ENCODE assay signal across 9 cellular contexts in genomic region chr9:94084314-94084713, GRCh38. TPM values are rescaled to one million over a fixed set of nuclear protein-coding genes. Genes with fewer than 3 reads are reported as not detected.
A peak's percentile ranks its signal among the peaks of the same experiment; 100 is the strongest.
DNase-seq lines count a peak whose midpoint lies in the region; ATAC-seq and TF ChIP-seq lines count a peak whose summit lies in the region.
"Had no signal": no experiment of that assay in that cellular context is flagged by ENCODE, and none has a peak within 500 bp of the region (broad histone marks: within the 10 kb centered on the region; RNA-seq: fewer than 3 reads in every experiment).

TSS of gene PTPDC1 (plus strand) at chr9:94084464. CDS start at chr9:94084531, 67 bp downstream.

- H3K4me3 Mint-ChIP-seq in neural crest cell: peak within 1 kb of the TSS; percentile 75
- no peak within 1 kb of the TSS for H3K4me3 Mint-ChIP-seq in activated CD8-positive, alpha-beta T cell treated with anti-CD3 and anti-CD28 coated beads, Interleukin-2, amount 10 ng/mL, durations not matched to agents 7 days and 5 days
- H3K4me3 Mint-ChIP-seq: dendritic cell treated with granulocyte-macrophage colony-stimulating factor and Interleukin-4, amounts not matched to agents 40 ng/mL and 50 ng/mL, for 4 days had no signal

- H3K36me3 ChIP-seq in fibroblast of lung (ENCODE audit: control insufficient read depth, insufficient read depth, low read length): no peaks in the 10 kb centered on the region

- no peak within 1 kb of the TSS for H3K9ac ChIP-seq in fibroblast of lung (ENCODE audit: insufficient read depth, low read length)

- H3K4me3 ChIP-seq in fibroblast of lung (replicated peaks in 1 of 4; ENCODE audit: control extremely low read depth in 1 of 4, insufficient read depth in 1 of 4, low read depth in 3 of 4, low read length in 4 of 4): peak within 1 kb of the TSS in 1 of 4 experiments; percentile 42

- H4K20me1 ChIP-seq in fibroblast of lung (ENCODE audit: control insufficient read depth, extremely low read depth, insufficient read depth, low read length): no peaks in the 10 kb centered on the region

- no peak within 1 kb of the TSS for H3K4me2 ChIP-seq in fibroblast of lung (ENCODE audit: extremely low read depth, insufficient read depth, low read length)

- POLR2A ChIA-PET in activated CD8-positive, alpha-beta T cell treated with anti-CD3 and anti-CD28 coated beads, Interleukin-2, amount 10 ng/mL, durations not matched to agents 7 days and 5 days (lab: Charles Lee): no interaction called here

- CTCF ChIA-PET in activated CD8-positive, alpha-beta T cell treated with anti-CD3 and anti-CD28 coated beads, Interleukin-2, amount 10 ng/mL, durations not matched to agents 7 days and 5 days (lab: Charles Lee): no interaction called here

- DNase-seq in EH (ENCODE audit: low read depth) (peak; percentile 77), NCI-H226 (peak; percentile 72), fibroblast of lung (ENCODE audit: low read depth in 2 of 2) (peak; percentile 76 to 92), neural crest cell (ENCODE audit: low read depth, low spot score) (peak; percentile 39)
- no peak for DNase-seq in activated CD8-positive, alpha-beta T cell treated with anti-CD3 and anti-CD28 coated beads, Interleukin-2, amount 10 ng/mL, durations not matched to agents 7 days and 5 days
- DNase-seq in effector CD8-positive, alpha-beta T cell (lab: John Stamatoyannopoulos, UW): no peak

- ATAC-seq in GM21390 (IDR thresholded peaks at IDR 0.05; ENCODE audit: unreplicated experiment): no peak
- no peak for ATAC-seq in activated CD8-positive, alpha-beta T cell treated with anti-CD3 and anti-CD28 coated beads, Interleukin-2, amount 10 ng/mL, durations not matched to agents 7 days and 5 days
- no peak for ATAC-seq in GM21423 (IDR thresholded peaks at IDR 0.05; ENCODE audit: unreplicated experiment)

- H3K27ac Mint-ChIP-seq in neural crest cell (ENCODE audit: unreplicated experiment): peak within 1 kb of the TSS; percentile 76
- H3K27ac Mint-ChIP-seq in activated CD8-positive, alpha-beta T cell treated with anti-CD3 and anti-CD28 coated beads, Interleukin-2, amount 10 ng/mL, durations not matched to agents 7 days and 5 days: no peak within 1 kb of the TSS
- H3K27ac Mint-ChIP-seq: dendritic cell treated with granulocyte-macrophage colony-stimulating factor and Interleukin-4, amounts not matched to agents 40 ng/mL and 50 ng/mL, for 4 days had no signal

- H3K79me2 ChIP-seq in fibroblast of lung (ENCODE audit: control insufficient read depth, insufficient read depth, low read length): no peaks in the 10 kb centered on the region

- TF ChIP-seq CTCF in fibroblast of lung (conservative IDR thresholded peaks at IDR 0.05 in 1 of 2, IDR thresholded peaks at IDR 0.05 in 1 of 2; ENCODE audit: low read depth in 1 of 2, low read length in 2 of 2) (no peak), neural crest cell (conservative IDR thresholded peaks at IDR 0.05) (no peak)

- no peak within 1 kb of the TSS for H3K27ac ChIP-seq in fibroblast of lung (ENCODE audit: insufficient read depth, low read length)

- no peak within 1 kb of the TSS for H2AFZ ChIP-seq in fibroblast of lung (ENCODE audit: low read length)

- peaks cover 25% of the 10 kb centered on the region for H3K4me1 Mint-ChIP-seq in neural crest cell
- H3K4me1 Mint-ChIP-seq in activated CD8-positive, alpha-beta T cell treated with anti-CD3 and anti-CD28 coated beads, Interleukin-2, amount 10 ng/mL, durations not matched to agents 7 days and 5 days (ENCODE audit: low read depth): peaks cover 7% of the 10 kb centered on the region

- no peaks in the 10 kb centered on the region for H3K27me3 ChIP-seq in fibroblast of lung (ENCODE audit: control insufficient read depth, insufficient read depth, low read length)

- no peaks in the 10 kb centered on the region for H3K27me3 Mint-ChIP-seq in neural crest cell (ENCODE audit: low read depth)
- no peaks in the 10 kb centered on the region for H3K27me3 Mint-ChIP-seq in activated CD8-positive, alpha-beta T cell treated with anti-CD3 and anti-CD28 coated beads, Interleukin-2, amount 10 ng/mL, durations not matched to agents 7 days and 5 days (ENCODE audit: low read depth)
- H3K27me3 Mint-ChIP-seq: dendritic cell treated with granulocyte-macrophage colony-stimulating factor and Interleukin-4, amounts not matched to agents 40 ng/mL and 50 ng/mL, for 4 days had no signal

- no peaks in the 10 kb centered on the region for H3K9me3 ChIP-seq in fibroblast of lung (ENCODE audit: control insufficient read depth, insufficient read depth, low read depth, low read length)

- H3K36me3 Mint-ChIP-seq in neural crest cell (ENCODE audit: low read depth): peaks cover 5% of the 10 kb centered on the region
- peaks cover 6% of the 10 kb centered on the region for H3K36me3 Mint-ChIP-seq in activated CD8-positive, alpha-beta T cell treated with anti-CD3 and anti-CD28 coated beads, Interleukin-2, amount 10 ng/mL, durations not matched to agents 7 days and 5 days (ENCODE audit: low read depth)

- H3K4me1 ChIP-seq in fibroblast of lung (ENCODE audit: control insufficient read depth, extremely low read depth, insufficient read depth, low read length): peaks cover 4% of the 10 kb centered on the region

- H3K9me3 Mint-ChIP-seq in neural crest cell: no peaks in the 10 kb centered on the region
- no peaks in the 10 kb centered on the region for H3K9me3 Mint-ChIP-seq in activated CD8-positive, alpha-beta T cell treated with anti-CD3 and anti-CD28 coated beads, Interleukin-2, amount 10 ng/mL, durations not matched to agents 7 days and 5 days (ENCODE audit: insufficient read depth)
- H3K9me3 Mint-ChIP-seq: dendritic cell treated with granulocyte-macrophage colony-stimulating factor and Interleukin-4, amounts not matched to agents 40 ng/mL and 50 ng/mL, for 4 days had no signal

RNA-seq across cellular contexts. Expression of gene PTPDC1, which starts in this region (rescaled TPM):
- total RNA-seq in fibroblast of lung (5.9 and 7.6 TPM in 2 replicates), neural crest cell (9.5 and 10.1 TPM in 2 replicates)
- 3.8 and 4.4 TPM in 2 replicates for polyA plus RNA-seq in fibroblast of lung
- polyA plus RNA-seq in fibroblast of lung (2012): 2.2 and 2.4 TPM in 2 replicates
- 1.2 and 2.6 TPM in 2 replicates for polyA minus RNA-seq in fibroblast of lung (ENCODE audit: low replicate concordance)
- total RNA-seq in activated CD8-positive, alpha-beta T cell treated with anti-CD3 and anti-CD28 coated beads, Interleukin-2, amount 10 ng/mL, durations not matched to agents 7 days and 5 days: 1 to 10 TPM; 5.5 to 5.7 TPM

Comparison
In these comparisons a context has a peak if more than half of its experiments do, and no peak if none do; other contexts are left out.
1. DNase-seq: peak in EH (single experiment), NCI-H226 (single experiment), fibroblast of lung (2 of 2) and neural crest cell (single experiment); none in activated CD8-positive, alpha-beta T cell treated with anti-CD3 and anti-CD28 coated beads, Interleukin-2, amount 10 ng/mL, durations not matched to agents 7 days and 5 days (single experiment) and effector CD8-positive, alpha-beta T cell (single experiment).